In the genomic region with DNA sequence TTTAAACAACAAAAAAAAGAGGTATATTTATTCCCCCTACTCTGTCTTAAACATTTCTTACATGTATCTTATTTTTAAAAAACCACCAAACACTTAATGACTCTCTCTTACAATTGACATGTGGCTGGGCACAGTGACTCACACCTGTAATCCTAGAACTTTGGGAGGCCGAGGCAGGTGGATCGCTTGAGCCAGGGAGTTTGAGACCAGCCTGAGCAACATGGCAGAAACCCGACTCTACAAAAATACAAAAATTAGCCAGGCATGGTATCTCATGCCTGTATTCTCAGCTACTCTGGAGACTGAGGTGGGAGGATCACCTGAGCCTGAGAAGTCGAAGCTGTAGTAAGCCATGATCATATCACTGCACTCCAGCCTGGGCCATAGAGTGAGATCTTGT, we compare ENCODE assay signal across 1 cellular context.
TF ChIP-seq lines count a peak whose summit lies in the region.

No MANE protein-coding gene starts in this region.

TF ChIP-seq in HCT116, 20 proteins besides CTCF, POLR2A, EP300 and RAD21 (continued from another document):
- TF ChIP-seq POLR2AphosphoS5 (IDR thresholded peaks at IDR 0.05; ENCODE audit: low read depth, low read length) (no peak), SRF (IDR thresholded peaks at IDR 0.05; ENCODE audit: low read depth) (no peak), CEBPB (IDR thresholded peaks at IDR 0.05; ENCODE audit: low read depth) (no peak), TCF7L2 (IDR thresholded peaks at IDR 0.05; ENCODE audit: borderline replicate concordance, extremely low read depth, insufficient read depth, insufficient read length) (no peak), CBX3 (IDR thresholded peaks at IDR 0.05; ENCODE audit: low read depth) (peak; percentile 63; the same call in 1 of the 2 replicates), SIN3A (IDR thresholded peaks at IDR 0.05; ENCODE audit: low read depth) (no peak), ZFX (IDR thresholded peaks at IDR 0.05) (no peak)
- TF ChIP-seq, protein P1, sequence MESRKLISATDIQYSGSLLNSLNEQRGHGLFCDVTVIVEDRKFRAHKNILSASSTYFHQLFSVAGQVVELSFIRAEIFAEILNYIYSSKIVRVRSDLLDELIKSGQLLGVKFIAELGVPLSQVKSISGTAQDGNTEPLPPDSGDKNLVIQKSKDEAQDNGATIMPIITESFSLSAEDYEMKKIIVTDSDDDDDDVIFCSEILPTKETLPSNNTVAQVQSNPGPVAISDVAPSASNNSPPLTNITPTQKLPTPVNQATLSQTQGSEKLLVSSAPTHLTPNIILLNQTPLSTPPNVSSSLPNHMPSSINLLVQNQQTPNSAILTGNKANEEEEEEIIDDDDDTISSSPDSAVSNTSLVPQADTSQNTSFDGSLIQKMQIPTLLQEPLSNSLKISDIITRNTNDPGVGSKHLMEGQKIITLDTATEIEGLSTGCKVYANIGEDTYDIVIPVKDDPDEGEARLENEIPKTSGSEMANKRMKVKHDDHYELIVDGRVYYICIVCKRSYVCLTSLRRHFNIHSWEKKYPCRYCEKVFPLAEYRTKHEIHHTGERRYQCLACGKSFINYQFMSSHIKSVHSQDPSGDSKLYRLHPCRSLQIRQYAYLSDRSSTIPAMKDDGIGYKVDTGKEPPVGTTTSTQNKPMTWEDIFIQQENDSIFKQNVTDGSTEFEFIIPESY (IDR thresholded peaks at IDR 0.05; ENCODE audit: extremely low read depth, insufficient replicate concordance, low read length) = no peak
